17 cellular contexts compared by ENCODE assay signal in genomic region chr1:19462781-19463180, GRCh38. TPM values are rescaled to one million over a fixed set of nuclear protein-coding genes. Genes with fewer than 3 reads are reported as not detected.
A peak's percentile ranks its signal among the peaks of the same experiment; 100 is the strongest.
DNase-seq lines count a peak whose midpoint lies in the region; ATAC-seq and TF ChIP-seq lines count a peak whose summit lies in the region.
"Had no signal": no experiment of that assay in that cellular context is flagged by ENCODE, and none has a peak within 500 bp of the region (broad histone marks: within the 10 kb centered on the region; RNA-seq: fewer than 3 reads in every experiment).

No MANE protein-coding gene starts in this region.

- CTCF ChIA-PET in CD4-positive, alpha-beta memory T cell (lab: Charles Lee; ENCODE audit: partially characterized antibody), result interaction anchor here (1.0 to 3.0 kb wide), 4 partner anchors 20 to 120 kb away, joined by 4 to 18 read pairs (median 10); no protein-coding TSS in a partner anchor

- intact Hi-C loops in CD4-positive, alpha-beta memory T cell (cut with micrococcal nuclease), result loop anchor here (2.0 kb wide), 3 partner anchors 14 to 134 kb away; a partner anchor contains a TSS
- intact Hi-C loops in natural killer cell (cut with micrococcal nuclease), result loop anchor here (2.0 to 5.0 kb wide), 2 partner anchors 14 to 70 kb away; no protein-coding TSS in a partner anchor

- H3K9me3 ChIP-seq in CD4-positive, alpha-beta memory T cell (ENCODE audit: control insufficient read depth in 1 of 2, low read length in 2 of 2), result no peaks in the 10 kb centered on the region
- no peaks in the 10 kb centered on the region for H3K9me3 ChIP-seq in HAP-1
- H3K9me3 ChIP-seq: ascending aorta, Caco-2, ovary, SJSA1 had no signal

- H3K36me3 Mint-ChIP-seq in CD4-positive, alpha-beta memory T cell, result peaks cover 18 to 23% of the 10 kb centered on the region in 2 donors
- H3K36me3 Mint-ChIP-seq in activated naive CD8-positive, alpha-beta T cell treated with anti-CD3 and anti-CD28 coated beads, Interleukin-2, amount 10 ng/mL, durations not matched to agents 7 days and 5 days, result peaks cover 28% of the 10 kb centered on the region
- no peaks in the 10 kb centered on the region for H3K36me3 Mint-ChIP-seq in natural killer cell

- peak overlapping the region; percentile 5 to 46 for H3K4me3 ChIP-seq in CD4-positive, alpha-beta memory T cell (ENCODE audit: low read length in 2 of 2)
- no peak overlapping the region for H3K4me3 ChIP-seq in HAP-1
- H3K4me3 ChIP-seq: ascending aorta, lung, ovary, SJSA1 had no signal

- peaks cover 71 to 94% (median 82%) of the 10 kb centered on the region in 4 donors for H3K4me1 Mint-ChIP-seq in CD4-positive, alpha-beta memory T cell
- peaks cover 71% of the 10 kb centered on the region for H3K4me1 Mint-ChIP-seq in activated naive CD8-positive, alpha-beta T cell treated with anti-CD3 and anti-CD28 coated beads, Interleukin-2, amount 10 ng/mL, durations not matched to agents 7 days and 5 days
- peaks cover 61 to 69% of the 10 kb centered on the region in 2 donors for H3K4me1 Mint-ChIP-seq in natural killer cell

- peak overlapping the region; percentile 90 to 96 (median 93) for H3K27ac Mint-ChIP-seq in CD4-positive, alpha-beta memory T cell
- peak overlapping the region; percentile 94 for H3K27ac Mint-ChIP-seq in activated naive CD8-positive, alpha-beta T cell treated with anti-CD3 and anti-CD28 coated beads, Interleukin-2, amount 10 ng/mL, durations not matched to agents 7 days and 5 days
- H3K27ac Mint-ChIP-seq in natural killer cell, result peak overlapping the region; percentile 89 to 92
- H3K27ac Mint-ChIP-seq: endodermal cell had no signal

- in situ Hi-C loops in HAP-1 (cut with MboI; ENCODE audit: low sequenced_read_pairs), result no loop called here

- ATAC-seq in activated naive CD8-positive, alpha-beta T cell treated with anti-CD3 and anti-CD28 coated beads, Interleukin-2, amount 10 ng/mL, durations not matched to agents 7 days and 5 days (ENCODE audit: low read depth), result no peak
- ATAC-seq in natural killer cell (peak in 2 of 3 donors; percentile 3 to 10), GM21447 (IDR thresholded peaks at IDR 0.05; ENCODE audit: unreplicated experiment) (no peak)

- no peak for TF ChIP-seq CTCF in natural killer cell (IDR thresholded peaks at IDR 0.05)

- H3K4me3 Mint-ChIP-seq in CD4-positive, alpha-beta memory T cell, result peak overlapping the region; percentile 81 to 93 (median 86)
- H3K4me3 Mint-ChIP-seq in activated naive CD8-positive, alpha-beta T cell treated with anti-CD3 and anti-CD28 coated beads, Interleukin-2, amount 10 ng/mL, durations not matched to agents 7 days and 5 days, result peak overlapping the region; percentile 83
- peak overlapping the region; percentile 91 for H3K4me3 Mint-ChIP-seq in natural killer cell
- H3K4me3 Mint-ChIP-seq: endodermal cell had no signal

- H3K4me1 ChIP-seq in CD4-positive, alpha-beta memory T cell (ENCODE audit: insufficient read depth, low read length), result peaks cover 99% of the 10 kb centered on the region
- peaks cover 11% of the 10 kb centered on the region for H3K4me1 ChIP-seq in HAP-1

- H3K9me3 Mint-ChIP-seq in CD4-positive, alpha-beta memory T cell, result no peaks in the 10 kb centered on the region
- no peaks in the 10 kb centered on the region for H3K9me3 Mint-ChIP-seq in activated naive CD8-positive, alpha-beta T cell treated with anti-CD3 and anti-CD28 coated beads, Interleukin-2, amount 10 ng/mL, durations not matched to agents 7 days and 5 days
- H3K9me3 Mint-ChIP-seq in natural killer cell, result no peaks in the 10 kb centered on the region
- H3K9me3 Mint-ChIP-seq: endodermal cell had no signal

- H3K36me3 ChIP-seq in CD4-positive, alpha-beta memory T cell (ENCODE audit: insufficient read depth, low read length), result no peaks in the 10 kb centered on the region
- H3K36me3 ChIP-seq in HAP-1 (replicated peaks), result peaks cover 2% of the 10 kb centered on the region
- H3K36me3 ChIP-seq: ascending aorta, ovary had no signal

- no peaks in the 10 kb centered on the region for H3K27me3 ChIP-seq in CD4-positive, alpha-beta memory T cell (ENCODE audit: insufficient read depth, low read length)
- H3K27me3 ChIP-seq in HAP-1 (ENCODE audit: low read depth), result no peaks in the 10 kb centered on the region
- H3K27me3 ChIP-seq: ascending aorta, ovary, SJSA1 had no signal

- H3K27ac ChIP-seq in CD4-positive, alpha-beta memory T cell (ENCODE audit: low read depth, low read length), result peak overlapping the region; percentile 71
- H3K27ac ChIP-seq: HL-60, SJSA1 had no signal

- POLR2A ChIA-PET in CD4-positive, alpha-beta memory T cell (lab: Charles Lee; ENCODE audit: partially characterized antibody), result interaction anchor here (1.1 to 25.1 kb wide), 9 partner anchors 13 to 135 kb away, joined by 3 to 734 read pairs (median 4); partner anchors contain the start of gene CAPZB
- POLR2A ChIA-PET in activated naive CD8-positive, alpha-beta T cell treated with anti-CD3 and anti-CD28 coated beads, Interleukin-2, amount 10 ng/mL, durations not matched to agents 7 days and 5 days (lab: Charles Lee), result interaction anchor here (0.8 to 4.2 kb wide), 6 partner anchors 10 to 72 kb away, joined by 3 to 49 read pairs (median 6); partner anchors contain the start of gene CAPZB

- H3K27me3 Mint-ChIP-seq in CD4-positive, alpha-beta memory T cell, result no peaks in the 10 kb centered on the region
- no peaks in the 10 kb centered on the region for H3K27me3 Mint-ChIP-seq in activated naive CD8-positive, alpha-beta T cell treated with anti-CD3 and anti-CD28 coated beads, Interleukin-2, amount 10 ng/mL, durations not matched to agents 7 days and 5 days
- no peaks in the 10 kb centered on the region for H3K27me3 Mint-ChIP-seq in natural killer cell (ENCODE audit: low read depth in 2 of 2)

- DNase-seq in CD4-positive, alpha-beta memory T cell, result no peak
- DNase-seq in HAP-1 (ENCODE audit: low spot score in 2 of 2) (peak; percentile 19 to 65), natural killer cell (no peak), NCI-H2171 treated with DMSO at 0.1 percent for 48 hours (lab: John Stamatoyannopoulos, UW) (no peak), NCI-H345 (lab: John Stamatoyannopoulos, UW) (no peak), OCI-M2 (lab: John Stamatoyannopoulos, UW; ENCODE audit: unreplicated experiment) (no peak)
- DNase-seq in activated naive CD8-positive, alpha-beta T cell treated with anti-CD3 and anti-CD28 coated beads, Interleukin-2, amount 10 ng/mL, durations not matched to agents 7 days and 5 days, result no peak
- DNase-seq: Caco-2, head of caudate nucleus, NCI-H1092 treated with DMSO at 0.1 percent for 48 hours, ovary had no signal

RNA-seq across cellular contexts. Expression of gene CAPZB, which starts 22.6 kb away (rescaled TPM):
- total RNA-seq in CD4-positive, alpha-beta memory T cell, result 100 to 1,000 TPM; 244 to 255 TPM
- 100 to 1,000 TPM; 436 to 602 TPM for polyA plus RNA-seq in CD4-positive, alpha-beta memory T cell
- 100 to 1,000 TPM; 395 to 412 TPM for total RNA-seq in activated naive CD8-positive, alpha-beta T cell treated with anti-CD3 and anti-CD28 coated beads, Interleukin-2, amount 10 ng/mL, durations not matched to agents 7 days and 5 days
- 100 to 1,000 TPM; 369 to 393 (median 375) TPM for total RNA-seq in natural killer cell

Comparison
In these comparisons a context has a peak if more than half of its experiments do, and no peak if none do; other contexts are left out.
1. DNase-seq: peak in HAP-1 (2 of 2); none in CD4-positive, alpha-beta memory T cell (0 of 5), activated naive CD8-positive, alpha-beta T cell treated with anti-CD3 and anti-CD28 coated beads, Interleukin-2, amount 10 ng/mL, durations not matched to agents 7 days and 5 days (single experiment), natural killer cell (single experiment), NCI-H2171 treated with DMSO at 0.1 percent for 48 hours (single experiment), NCI-H345 (single experiment) and OCI-M2 (single experiment).
2. ATAC-seq: peak in natural killer cell (2 of 3); none in activated naive CD8-positive, alpha-beta T cell treated with anti-CD3 and anti-CD28 coated beads, Interleukin-2, amount 10 ng/mL, durations not matched to agents 7 days and 5 days (single experiment) and GM21447 (single experiment).
3. Peak in every context shown above with its lines, with median percentiles within 50 percentile points of each other: H3K27ac Mint-ChIP-seq and H3K4me3 Mint-ChIP-seq.